Comparison of ENCODE assay signal across 2 cellular contexts in genomic region chr6:131430531-131430930, GRCh38.
TF ChIP-seq lines count a peak whose summit lies in the region.

No MANE protein-coding gene starts in this region.

TF ChIP-seq in GM23338, 12 proteins besides CTCF, POLR2A, EP300 and RAD21:
- no peak for TF ChIP-seq JUNB (IDR thresholded peaks at IDR 0.05; ENCODE audit: unreplicated experiment)
- no peak for TF ChIP-seq EZH2 (IDR thresholded peaks at IDR 0.05; ENCODE audit: low read depth, unreplicated experiment)
- no peak for TF ChIP-seq POLR2AphosphoS5 (IDR thresholded peaks at IDR 0.05; ENCODE audit: low read depth)
- TF ChIP-seq, protein P1, sequence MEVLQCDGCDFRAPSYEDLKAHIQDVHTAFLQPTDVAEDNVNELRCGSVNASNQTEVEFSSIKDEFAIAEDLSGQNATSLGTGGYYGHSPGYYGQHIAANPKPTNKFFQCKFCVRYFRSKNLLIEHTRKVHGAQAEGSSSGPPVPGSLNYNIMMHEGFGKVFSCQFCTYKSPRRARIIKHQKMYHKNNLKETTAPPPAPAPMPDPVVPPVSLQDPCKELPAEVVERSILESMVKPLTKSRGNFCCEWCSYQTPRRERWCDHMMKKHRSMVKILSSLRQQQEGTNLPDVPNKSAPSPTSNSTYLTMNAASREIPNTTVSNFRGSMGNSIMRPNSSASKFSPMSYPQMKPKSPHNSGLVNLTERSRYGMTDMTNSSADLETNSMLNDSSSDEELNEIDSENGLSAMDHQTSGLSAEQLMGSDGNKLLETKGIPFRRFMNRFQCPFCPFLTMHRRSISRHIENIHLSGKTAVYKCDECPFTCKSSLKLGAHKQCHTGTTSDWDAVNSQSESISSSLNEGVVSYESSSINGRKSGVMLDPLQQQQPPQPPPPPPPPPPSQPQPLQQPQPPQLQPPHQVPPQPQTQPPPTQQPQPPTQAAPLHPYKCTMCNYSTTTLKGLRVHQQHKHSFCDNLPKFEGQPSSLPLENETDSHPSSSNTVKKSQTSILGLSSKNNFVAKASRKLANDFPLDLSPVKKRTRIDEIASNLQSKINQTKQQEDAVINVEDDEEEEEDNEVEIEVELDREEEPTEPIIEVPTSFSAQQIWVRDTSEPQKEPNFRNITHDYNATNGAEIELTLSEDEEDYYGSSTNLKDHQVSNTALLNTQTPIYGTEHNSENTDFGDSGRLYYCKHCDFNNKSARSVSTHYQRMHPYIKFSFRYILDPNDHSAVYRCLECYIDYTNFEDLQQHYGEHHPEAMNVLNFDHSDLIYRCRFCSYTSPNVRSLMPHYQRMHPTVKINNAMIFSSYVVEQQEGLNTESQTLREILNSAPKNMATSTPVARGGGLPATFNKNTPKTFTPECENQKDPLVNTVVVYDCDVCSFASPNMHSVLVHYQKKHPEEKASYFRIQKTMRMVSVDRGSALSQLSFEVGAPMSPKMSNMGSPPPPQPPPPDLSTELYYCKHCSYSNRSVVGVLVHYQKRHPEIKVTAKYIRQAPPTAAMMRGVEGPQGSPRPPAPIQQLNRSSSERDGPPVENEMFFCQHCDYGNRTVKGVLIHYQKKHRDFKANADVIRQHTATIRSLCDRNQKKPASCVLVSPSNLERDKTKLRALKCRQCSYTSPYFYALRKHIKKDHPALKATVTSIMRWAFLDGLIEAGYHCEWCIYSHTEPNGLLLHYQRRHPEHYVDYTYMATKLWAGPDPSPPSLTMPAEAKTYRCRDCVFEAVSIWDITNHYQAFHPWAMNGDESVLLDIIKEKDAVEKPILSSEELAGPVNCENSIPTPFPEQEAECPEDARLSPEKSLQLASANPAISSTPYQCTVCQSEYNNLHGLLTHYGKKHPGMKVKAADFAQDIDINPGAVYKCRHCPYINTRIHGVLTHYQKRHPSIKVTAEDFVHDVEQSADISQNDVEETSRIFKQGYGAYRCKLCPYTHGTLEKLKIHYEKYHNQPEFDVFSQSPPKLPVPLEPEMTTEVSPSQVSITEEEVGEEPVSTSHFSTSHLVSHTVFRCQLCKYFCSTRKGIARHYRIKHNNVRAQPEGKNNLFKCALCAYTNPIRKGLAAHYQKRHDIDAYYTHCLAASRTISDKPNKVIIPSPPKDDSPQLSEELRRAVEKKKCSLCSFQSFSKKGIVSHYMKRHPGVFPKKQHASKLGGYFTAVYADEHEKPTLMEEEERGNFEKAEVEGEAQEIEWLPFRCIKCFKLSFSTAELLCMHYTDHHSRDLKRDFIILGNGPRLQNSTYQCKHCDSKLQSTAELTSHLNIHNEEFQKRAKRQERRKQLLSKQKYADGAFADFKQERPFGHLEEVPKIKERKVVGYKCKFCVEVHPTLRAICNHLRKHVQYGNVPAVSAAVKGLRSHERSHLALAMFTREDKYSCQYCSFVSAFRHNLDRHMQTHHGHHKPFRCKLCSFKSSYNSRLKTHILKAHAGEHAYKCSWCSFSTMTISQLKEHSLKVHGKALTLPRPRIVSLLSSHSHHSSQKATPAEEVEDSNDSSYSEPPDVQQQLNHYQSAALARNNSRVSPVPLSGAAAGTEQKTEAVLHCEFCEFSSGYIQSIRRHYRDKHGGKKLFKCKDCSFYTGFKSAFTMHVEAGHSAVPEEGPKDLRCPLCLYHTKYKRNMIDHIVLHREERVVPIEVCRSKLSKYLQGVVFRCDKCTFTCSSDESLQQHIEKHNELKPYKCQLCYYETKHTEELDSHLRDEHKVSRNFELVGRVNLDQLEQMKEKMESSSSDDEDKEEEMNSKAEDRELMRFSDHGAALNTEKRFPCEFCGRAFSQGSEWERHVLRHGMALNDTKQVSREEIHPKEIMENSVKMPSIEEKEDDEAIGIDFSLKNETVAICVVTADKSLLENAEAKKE (CRISPR knock-in tag; IDR thresholded peaks at IDR 0.05) = no peak
- no peak for TF ChIP-seq EZH2phosphoT487 (IDR thresholded peaks at IDR 0.05; ENCODE audit: unreplicated experiment)
- TF ChIP-seq NANOG (IDR thresholded peaks at IDR 0.05; ENCODE audit: borderline replicate concordance) = no peak
- no peak for TF ChIP-seq ZNF331 (CRISPR knock-in tag; IDR thresholded peaks at IDR 0.05; ENCODE audit: low read depth)
- no peak for TF ChIP-seq STAT1 (IDR thresholded peaks at IDR 0.05; ENCODE audit: unreplicated experiment)
- no peak for TF ChIP-seq ZNF114 (CRISPR knock-in tag; IDR thresholded peaks at IDR 0.05)
- no peak for TF ChIP-seq REST (IDR thresholded peaks at IDR 0.05; ENCODE audit: unreplicated experiment)

TF ChIP-seq in H1, 55 proteins besides CTCF, POLR2A, EP300 and RAD21:
- TF ChIP-seq RBBP5 (IDR thresholded peaks at IDR 0.05; ENCODE audit: borderline replicate concordance, low read depth, low read length) = no peak
- TF ChIP-seq CHD1 (IDR thresholded peaks at IDR 0.05; ENCODE audit: low read depth, low read length) = no peak
- TF ChIP-seq EZH2 (IDR thresholded peaks at IDR 0.05; ENCODE audit: low read depth, low read length, severe bottlenecking) = no peak
- no peak for TF ChIP-seq TCF12 (IDR thresholded peaks at IDR 0.05; ENCODE audit: low read depth, low read length)
- no peak for TF ChIP-seq SP1 (IDR thresholded peaks at IDR 0.05; ENCODE audit: low read depth, low read length)
- no peak for TF ChIP-seq BRCA1 (IDR thresholded peaks at IDR 0.05; ENCODE audit: low read depth, low read length)
- TF ChIP-seq, protein P2, sequence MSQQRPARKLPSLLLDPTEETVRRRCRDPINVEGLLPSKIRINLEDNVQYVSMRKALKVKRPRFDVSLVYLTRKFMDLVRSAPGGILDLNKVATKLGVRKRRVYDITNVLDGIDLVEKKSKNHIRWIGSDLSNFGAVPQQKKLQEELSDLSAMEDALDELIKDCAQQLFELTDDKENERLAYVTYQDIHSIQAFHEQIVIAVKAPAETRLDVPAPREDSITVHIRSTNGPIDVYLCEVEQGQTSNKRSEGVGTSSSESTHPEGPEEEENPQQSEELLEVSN (IDR thresholded peaks at IDR 0.05) = no peak
- TF ChIP-seq USF2 (IDR thresholded peaks at IDR 0.05; ENCODE audit: low read length) = no peak
- TF ChIP-seq HDAC2 (IDR thresholded peaks at IDR 0.05; ENCODE audit: borderline replicate concordance in 1 of 2, low read depth in 2 of 2, low read length in 2 of 2) = no peak
- no peak for TF ChIP-seq BACH1 (IDR thresholded peaks at IDR 0.05; ENCODE audit: low read length)
- no peak for TF ChIP-seq RFX5 (IDR thresholded peaks at IDR 0.05; ENCODE audit: borderline replicate concordance, low read depth, low read length)
- no peak for TF ChIP-seq TAF1 (IDR thresholded peaks at IDR 0.05; ENCODE audit: low read depth, low read length)
- no peak for TF ChIP-seq ASH2L (IDR thresholded peaks at IDR 0.05; ENCODE audit: low read length)
- no peak for TF ChIP-seq SP4 (IDR thresholded peaks at IDR 0.05; ENCODE audit: low read length)
- no peak for TF ChIP-seq TBP (IDR thresholded peaks at IDR 0.05; ENCODE audit: low read depth, low read length)
- TF ChIP-seq SAP30 (IDR thresholded peaks at IDR 0.05; ENCODE audit: insufficient read depth, insufficient replicate concordance, low read length) = no peak
- TF ChIP-seq RXRA (IDR thresholded peaks at IDR 0.05; ENCODE audit: insufficient read depth, low read depth, low read length) = no peak
- TF ChIP-seq SRF (IDR thresholded peaks at IDR 0.05; ENCODE audit: low read depth, low read length) = no peak
